ENCODE assay signal across 20 cellular contexts in the genomic region with DNA sequence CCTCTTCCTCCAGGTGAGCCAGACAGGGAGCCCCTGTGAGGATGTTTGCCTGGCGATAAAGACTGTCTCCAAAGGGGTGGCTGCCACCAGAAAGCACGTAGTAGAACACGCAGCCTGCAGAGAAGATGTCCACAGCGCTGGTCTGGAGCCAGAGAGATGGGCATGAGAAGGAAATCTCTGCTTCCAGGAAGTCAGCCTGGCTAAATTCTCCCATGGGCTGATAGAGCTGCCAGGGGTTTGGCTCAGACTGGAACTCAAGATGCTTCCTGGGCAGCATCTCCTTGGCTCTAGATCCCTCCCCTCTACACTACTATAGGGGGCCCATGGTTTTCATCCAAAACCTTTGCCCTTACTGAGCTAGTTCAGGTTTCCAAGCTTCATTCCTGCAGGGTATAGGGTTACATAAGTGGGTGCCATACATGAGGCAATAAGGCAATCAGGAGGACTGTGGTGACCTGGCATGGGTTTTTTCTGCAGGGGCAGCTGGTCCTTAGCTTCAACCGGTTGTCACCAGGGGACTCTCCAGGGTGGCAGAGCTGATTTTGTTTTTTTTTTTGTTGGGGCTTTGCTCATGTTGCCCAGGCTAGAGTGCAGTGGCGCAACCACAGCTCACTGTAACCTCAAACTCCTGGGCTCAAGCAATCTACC. TPM values are rescaled to one million over a fixed set of nuclear protein-coding genes. Genes with fewer than 3 reads are reported as not detected.
A peak's percentile ranks its signal among the peaks of the same experiment; 100 is the strongest.
DNase-seq lines count a peak whose midpoint lies in the region; ATAC-seq and TF ChIP-seq lines count a peak whose summit lies in the region.
"Had no signal": no experiment of that assay in that cellular context is flagged by ENCODE, and none has a peak within 500 bp of the region (broad histone marks: within the 10 kb centered on the region; RNA-seq: fewer than 3 reads in every experiment).

No MANE protein-coding gene starts in this region.

- no peak for TF ChIP-seq CTCF in CD14-positive monocyte (IDR thresholded peaks at IDR 0.05)
- TF ChIP-seq CTCF in HEK293 (tag by site-specific recombination; IDR thresholded peaks at IDR 0.05) = no peak
- TF ChIP-seq CTCF in Panc1 (IDR thresholded peaks at IDR 0.05) = no peak

- POLR2A ChIA-PET in HEK293 (lab: Yijun Ruan, JAX) (interaction anchor here (1.3 to 4.3 kb wide), 3 partner anchors 9 to 26 kb away, joined by 3 to 33 read pairs (median 4); a partner anchor contains a TSS), Panc1 (lab: Charles Lee) (no interaction called here)
- POLR2A ChIA-PET in naive thymus-derived CD4-positive, alpha-beta T cell (lab: Charles Lee) = no interaction called here

- in situ Hi-C loops in Panc1 (cut with HindIII; ENCODE audit: low pct_unique_long_range_greater_than_20kb, low sequenced_read_pairs) = no loop called here

- H3K4me3 Mint-ChIP-seq in CD14-positive monocyte = no peak overlapping the region
- no peak overlapping the region for H3K4me3 Mint-ChIP-seq in naive thymus-derived CD4-positive, alpha-beta T cell
- H3K4me3 Mint-ChIP-seq: CD4-positive, alpha-beta T cell had no signal

- CTCF ChIA-PET in HEK293 (lab: Yijun Ruan, JAX) = interaction anchor here (0.6 kb wide), 1 partner anchor 1533 kb away, joined by 4 read pairs; no protein-coding TSS in a partner anchor
- CTCF ChIA-PET in Panc1 (lab: Charles Lee) = no interaction called here
- CTCF ChIA-PET in naive thymus-derived CD4-positive, alpha-beta T cell (lab: Charles Lee) = interaction anchor here (0.6 kb wide), 1 partner anchor 46 kb away, joined by 5 read pairs; no protein-coding TSS in a partner anchor

- peak overlapping the region in 4 of 7 donors; percentile 11 to 46 (median 34) for H3K27ac Mint-ChIP-seq in CD14-positive monocyte
- no peak overlapping the region for H3K27ac Mint-ChIP-seq in naive thymus-derived CD4-positive, alpha-beta T cell
- H3K27ac Mint-ChIP-seq: CD4-positive, alpha-beta T cell had no signal

- H3K9me3 ChIP-seq in HEK293 (ENCODE audit: control insufficient read depth, insufficient read depth, low read depth, low read length) (no peaks in the 10 kb centered on the region), Panc1 (ENCODE audit: control insufficient read depth, insufficient read depth, low read depth, low read length) (no peaks in the 10 kb centered on the region)
- no peaks in the 10 kb centered on the region for H3K9me3 ChIP-seq in naive thymus-derived CD4-positive, alpha-beta T cell (ENCODE audit: control insufficient read depth in 2 of 3, low read length in 3 of 3)

- no peaks in the 10 kb centered on the region for H3K27me3 ChIP-seq in Panc1 (ENCODE audit: control insufficient read depth, insufficient read depth, low read length)
- H3K27me3 ChIP-seq in naive thymus-derived CD4-positive, alpha-beta T cell (ENCODE audit: control insufficient read depth in 2 of 2, insufficient read depth in 2 of 2, low read length in 2 of 2) = no peaks in the 10 kb centered on the region

- peaks cover 12% of the 10 kb centered on the region for H3K4me1 Mint-ChIP-seq in CD14-positive monocyte
- H3K4me1 Mint-ChIP-seq in naive thymus-derived CD4-positive, alpha-beta T cell = peaks cover 0 to 9% (median 0%) of the 10 kb centered on the region in 7 donors

- DNase-seq in CD14-positive monocyte (ENCODE audit: low spot score) = no peak
- no peak for DNase-seq in Panc1 (ENCODE audit: low read depth, low spot score)
- DNase-seq in myocyte (ENCODE audit: low read depth) = peak; percentile 62
- DNase-seq in amniotic stem cell (lab: John Stamatoyannopoulos, UW) = no peak
- no peak for DNase-seq in naive thymus-derived CD4-positive, alpha-beta T cell
- DNase-seq in NCI-H1694 treated with DMSO at 0.1 percent for 48 hours (lab: John Stamatoyannopoulos, UW) = no peak
- DNase-seq: CD4-positive, alpha-beta T cell; COR-L47; DMS 273 treated with DMSO at 0.1 percent for 48 hours; DND-41; GOT3; KG1; NCI-H187; NCI-H345; NCI-H524; RPMI8226; SIG-M5 had no signal

- H3K36me3 ChIP-seq in HEK293 (ENCODE audit: control insufficient read depth in 2 of 2, insufficient read depth in 1 of 2, low read length in 2 of 2) (peaks cover 13 to 52% of the 10 kb centered on the region in 2 experiments), Panc1 (ENCODE audit: control insufficient read depth, insufficient read depth, low read length) (peaks cover 5% of the 10 kb centered on the region)
- peaks cover 0 to 34% (median 0%) of the 10 kb centered on the region in 3 experiments for H3K36me3 ChIP-seq in naive thymus-derived CD4-positive, alpha-beta T cell (ENCODE audit: control insufficient read depth in 2 of 3, insufficient read depth in 3 of 3, low read length in 3 of 3)

- intact Hi-C loops in CD14-positive monocyte (cut with micrococcal nuclease) = no loop called here
- intact Hi-C loops in Panc1 (cut with micrococcal nuclease; ENCODE audit: unreplicated experiment) = no loop called here
- intact Hi-C loops in naive thymus-derived CD4-positive, alpha-beta T cell (cut with micrococcal nuclease) = no loop called here

- ATAC-seq in Panc1 = peak; percentile 9; the same call in 1 of the 2 replicates
- ATAC-seq in naive thymus-derived CD4-positive, alpha-beta T cell = no peak

- H3K4me3 ChIP-seq in HEK293 (ENCODE audit: low read depth, low read length) (no peak overlapping the region), Panc1 (ENCODE audit: low read depth in 2 of 2, low read length in 2 of 2) (no peak overlapping the region)
- no peak overlapping the region for H3K4me3 ChIP-seq in naive thymus-derived CD4-positive, alpha-beta T cell (ENCODE audit: low read length)

- H3K27ac ChIP-seq in HEK293 (ENCODE audit: extremely low read depth, low read depth, low read length) = no peak overlapping the region
- H3K27ac ChIP-seq in Panc1 (ENCODE audit: low read length) = no peak overlapping the region
- H3K27ac ChIP-seq in naive thymus-derived CD4-positive, alpha-beta T cell (ENCODE audit: low read depth, low read length) = no peak overlapping the region

- H3K9me3 Mint-ChIP-seq in CD14-positive monocyte = no peaks in the 10 kb centered on the region
- no peaks in the 10 kb centered on the region for H3K9me3 Mint-ChIP-seq in naive thymus-derived CD4-positive, alpha-beta T cell
- H3K9me3 Mint-ChIP-seq: CD4-positive, alpha-beta T cell had no signal

- no peaks in the 10 kb centered on the region for H3K4me1 ChIP-seq in HEK293 (ENCODE audit: control insufficient read depth, insufficient read depth, low read length)
- no peaks in the 10 kb centered on the region for H3K4me1 ChIP-seq in Panc1 (ENCODE audit: control insufficient read depth, insufficient read depth, low read length)
- no peaks in the 10 kb centered on the region for H3K4me1 ChIP-seq in naive thymus-derived CD4-positive, alpha-beta T cell (ENCODE audit: control insufficient read depth in 2 of 2, insufficient read depth in 2 of 2, low read length in 2 of 2)

- no TSS peak for BruUV-seq in Panc1 (replicated peaks; lab: Mats Ljungman, UMichigan)

- peaks cover 4 to 10% (median 6%) of the 10 kb centered on the region in 3 donors for H3K27me3 Mint-ChIP-seq in CD14-positive monocyte (ENCODE audit: low read depth in 3 of 3)
- H3K27me3 Mint-ChIP-seq in naive thymus-derived CD4-positive, alpha-beta T cell = no peaks in the 10 kb centered on the region
- H3K27me3 Mint-ChIP-seq: CD4-positive, alpha-beta T cell had no signal

- peaks cover 50 to 58% of the 10 kb centered on the region in 2 donors for H3K36me3 Mint-ChIP-seq in CD14-positive monocyte
- peaks cover 9 to 32% (median 17%) of the 10 kb centered on the region in 5 donors for H3K36me3 Mint-ChIP-seq in naive thymus-derived CD4-positive, alpha-beta T cell

TF ChIP-seq in HEK293, 187 proteins besides CTCF, POLR2A, EP300 and RAD21 (continues in another document):
- TF ChIP-seq ZNF600 (tag by site-specific recombination; IDR thresholded peaks at IDR 0.05) (peak; percentile 56; the same call in 1 of the 2 replicates), ZIC2 (tag by site-specific recombination; IDR thresholded peaks at IDR 0.05) (peak; percentile 44)

RNA-seq across cellular contexts. Expression of a gene that starts 13.6 kb away (rescaled TPM):
- not detected for polyA plus RNA-seq in CD14-positive monocyte
- total RNA-seq in Panc1 (2021; ENCODE audit: unreplicated experiment) = 94.8 TPM
- 70.1 TPM for polyA plus RNA-seq in Panc1 (2012; ENCODE audit: insufficient read length)
- 0.96 and 1.6 TPM in 2 replicates for total RNA-seq in myocyte
- polyA plus RNA-seq in myocyte (2012) = 1.8 TPM
- total RNA-seq in naive thymus-derived CD4-positive, alpha-beta T cell = 10 to 100 TPM in 1 of 5 experiments, 1 to 10 TPM in 3, under 1 TPM in 1; 0.45 to 65.0 (median 3.2) TPM
- polyA plus RNA-seq in naive thymus-derived CD4-positive, alpha-beta T cell = under 1 TPM; 0.16 to 0.35 TPM

RNA-seq across cellular contexts. Expression of a gene that starts 20.7 kb away (rescaled TPM):
- polyA plus RNA-seq in CD14-positive monocyte = not detected
- total RNA-seq in Panc1 (2021; ENCODE audit: unreplicated experiment) = not detected
- polyA plus RNA-seq in Panc1 (2012; ENCODE audit: insufficient read length) = not detected
- not detected in 2 replicates for total RNA-seq in myocyte
- polyA plus RNA-seq in myocyte (2012) = not detected
- total RNA-seq in naive thymus-derived CD4-positive, alpha-beta T cell = not detected
- not detected for polyA plus RNA-seq in naive thymus-derived CD4-positive, alpha-beta T cell
- total RNA-seq: A673; CD4-positive, alpha-beta T cell; HT1080 had no signal

RNA-seq across cellular contexts. Expression of a gene that starts 51.0 kb away (rescaled TPM):
- 10 to 100 TPM; 42.0 to 54.3 TPM for polyA plus RNA-seq in CD14-positive monocyte
- total RNA-seq in Panc1 (2021; ENCODE audit: unreplicated experiment) = 72.9 TPM
- 55.7 TPM for polyA plus RNA-seq in Panc1 (2012; ENCODE audit: insufficient read length)
- total RNA-seq in myocyte = 51.2 and 54.9 TPM in 2 replicates
- polyA plus RNA-seq in myocyte (2012) = 50.8 TPM
- total RNA-seq in naive thymus-derived CD4-positive, alpha-beta T cell = 100 to 1,000 TPM in 1 of 5 experiments, 10 to 100 TPM in 4; 42.4 to 100 (median 54.0) TPM
- polyA plus RNA-seq in naive thymus-derived CD4-positive, alpha-beta T cell = 10 to 100 TPM; 34.9 to 56.7 TPM

RNA-seq across cellular contexts. Expression of a gene that starts 51.2 kb away (rescaled TPM):
- polyA plus RNA-seq in CD14-positive monocyte = 1 to 10 TPM; 2.3 to 3.3 TPM
- total RNA-seq in Panc1 (2021; ENCODE audit: unreplicated experiment) (21.7 TPM), myocyte (15.9 and 16.8 TPM in 2 replicates)
- polyA plus RNA-seq in Panc1 (2012; ENCODE audit: insufficient read length) = 7.0 TPM
- polyA plus RNA-seq in myocyte (2012) = 6.2 TPM
- 10 to 100 TPM in 4 of 5 experiments, 1 to 10 TPM in 1; 6.2 to 27.2 (median 14.4) TPM for total RNA-seq in naive thymus-derived CD4-positive, alpha-beta T cell
- polyA plus RNA-seq in naive thymus-derived CD4-positive, alpha-beta T cell = 10 to 100 TPM in 1 of 2 donors, 1 to 10 TPM in 1; 5.9 to 10.0 TPM

Comparison
In these comparisons a context has a peak if more than half of its experiments do, and no peak if none do; other contexts are left out.
1. H3K27ac Mint-ChIP-seq: peak in CD14-positive monocyte (4 of 7); none in naive thymus-derived CD4-positive, alpha-beta T cell (0 of 9).